Comparison of ENCODE assay signal across 10 cellular contexts in genomic region chr12:62799766-62800406, GRCh38.
DNase-seq lines count a peak whose midpoint lies in the region; ATAC-seq and TF ChIP-seq lines count a peak whose summit lies in the region.
"Had no signal": no experiment of that assay in that cellular context is flagged by ENCODE, and none has a peak within 500 bp of the region (broad histone marks: within the 10 kb centered on the region; RNA-seq: fewer than 3 reads in every experiment).

No MANE protein-coding gene starts in this region.

- DNase-seq in PC-9 (peak in 1 of 2 experiments; percentile 66), NCI-H146 treated with DMSO at 0.1 percent for 48 hours (lab: John Stamatoyannopoulos, UW; ENCODE audit: unreplicated experiment) (no peak)
- no peak for DNase-seq in activated naive CD8-positive, alpha-beta T cell treated with anti-CD3 and anti-CD28 coated beads for 36 hours
- DNase-seq in activated T-helper 2 cell treated with anti-CD3 and anti-CD28 coated beads, Interferon-gamma antibody, Interleukin-2, Interleukin-4, amounts not matched to agents 10 μg/mL and 5 μg/mL and 100 μg/mL, durations not matched to agents 14 hours and 24 hours and 36 hours (ENCODE audit: low spot score), result no peak
- DNase-seq in activated CD4-positive, alpha-beta T cell treated with anti-CD3 and anti-CD28 coated beads for 1 hour, result no peak
- DNase-seq: activated B cell treated with CpG ODN at 0.5 μM for 24 hours had no signal

- peaks cover 13% of the 10 kb centered on the region for H3K4me1 ChIP-seq in PC-9 (replicated peaks; ENCODE audit: insufficient read depth)

- H3K9me3 ChIP-seq in PC-9 (ENCODE audit: insufficient read depth, low read depth), result no peaks in the 10 kb centered on the region
- H3K9me3 ChIP-seq: thoracic aorta had no signal

- POLR2A ChIA-PET in PC-9 (lab: Charles Lee; ENCODE audit: unreplicated experiment), result interaction anchor here (0.6 kb wide), 1 partner anchor 12 kb away, joined by 5 read pairs; no protein-coding TSS in a partner anchor

- BruUV-seq in PC-9 (replicated peaks; lab: Mats Ljungman, UMichigan), result no TSS peak

- H3K36me3 ChIP-seq in PC-9 (ENCODE audit: low read depth), result no peaks in the 10 kb centered on the region
- H3K36me3 ChIP-seq: thoracic aorta had no signal

- no peaks in the 10 kb centered on the region for H3K9me2 ChIP-seq in PC-9 (ENCODE audit: insufficient read depth)

- peak overlapping the region; percentile 18; the same call in 1 of the 2 replicates for H3K4me2 ChIP-seq in PC-9

- no peaks in the 10 kb centered on the region for H3K79me2 ChIP-seq in PC-9 (ENCODE audit: low read depth)

- intact Hi-C loops in PC-9 (cut with micrococcal nuclease; ENCODE audit: unreplicated experiment), result loop anchor here (1.0 kb wide), 3 partner anchors 218 to 362 kb away; no protein-coding TSS in a partner anchor
- intact Hi-C loops in activated T-helper 2 cell treated with anti-CD3 and anti-CD28 coated beads, Interferon-gamma antibody, Interleukin-2, Interleukin-4, amounts not matched to agents 10 μg/mL and 5 μg/mL and 100 μg/mL, durations not matched to agents 14 hours and 24 hours and 36 hours (cut with micrococcal nuclease), result no loop called here

- H3K4me3 ChIP-seq in PC-9, result no peak overlapping the region
- H3K4me3 ChIP-seq: thoracic aorta had no signal

- TF ChIP-seq CTCF in C4-2B (conservative IDR thresholded peaks at IDR 0.05) (no peak), PC-9 (conservative IDR thresholded peaks at IDR 0.05) (no peak)

- H3K27me3 ChIP-seq in PC-9 (ENCODE audit: insufficient read depth, low read depth), result no peaks in the 10 kb centered on the region

- H3K27ac Mint-ChIP-seq in activated naive CD8-positive, alpha-beta T cell treated with anti-CD3 and anti-CD28 coated beads for 36 hours, result no peak overlapping the region
- no peak overlapping the region for H3K27ac Mint-ChIP-seq in activated T-helper 2 cell treated with anti-CD3 and anti-CD28 coated beads, Interferon-gamma antibody, Interleukin-2, Interleukin-4, amounts not matched to agents 10 μg/mL and 5 μg/mL and 100 μg/mL, durations not matched to agents 14 hours and 24 hours and 36 hours
- H3K27ac Mint-ChIP-seq: activated B cell treated with CpG ODN at 0.5 μM for 24 hours had no signal

- no peaks in the 10 kb centered on the region for H3K27me3 Mint-ChIP-seq in activated naive CD8-positive, alpha-beta T cell treated with anti-CD3 and anti-CD28 coated beads for 36 hours
- peaks cover 27% of the 10 kb centered on the region for H3K27me3 Mint-ChIP-seq in activated T-helper 2 cell treated with anti-CD3 and anti-CD28 coated beads, Interferon-gamma antibody, Interleukin-2, Interleukin-4, amounts not matched to agents 10 μg/mL and 5 μg/mL and 100 μg/mL, durations not matched to agents 14 hours and 24 hours and 36 hours (ENCODE audit: low read depth)

- no peaks in the 10 kb centered on the region for H4K20me1 ChIP-seq in PC-9 (ENCODE audit: insufficient read depth)

- no peak overlapping the region for H3K4me3 Mint-ChIP-seq in activated naive CD8-positive, alpha-beta T cell treated with anti-CD3 and anti-CD28 coated beads for 36 hours
- H3K4me3 Mint-ChIP-seq in activated T-helper 2 cell treated with anti-CD3 and anti-CD28 coated beads, Interferon-gamma antibody, Interleukin-2, Interleukin-4, amounts not matched to agents 10 μg/mL and 5 μg/mL and 100 μg/mL, durations not matched to agents 14 hours and 24 hours and 36 hours (ENCODE audit: low read depth), result no peak overlapping the region
- H3K4me3 Mint-ChIP-seq: activated B cell treated with CpG ODN at 0.5 μM for 24 hours had no signal

- no peaks in the 10 kb centered on the region for H3K9me3 Mint-ChIP-seq in activated naive CD8-positive, alpha-beta T cell treated with anti-CD3 and anti-CD28 coated beads for 36 hours
- no peaks in the 10 kb centered on the region for H3K9me3 Mint-ChIP-seq in activated T-helper 2 cell treated with anti-CD3 and anti-CD28 coated beads, Interferon-gamma antibody, Interleukin-2, Interleukin-4, amounts not matched to agents 10 μg/mL and 5 μg/mL and 100 μg/mL, durations not matched to agents 14 hours and 24 hours and 36 hours
- H3K9me3 Mint-ChIP-seq: activated B cell treated with CpG ODN at 0.5 μM for 24 hours had no signal

- ATAC-seq in GM19025 (IDR thresholded peaks at IDR 0.05; ENCODE audit: low read depth, unreplicated experiment), result peak; percentile 42
- peak; percentile 76 for ATAC-seq in HG02884 (IDR thresholded peaks at IDR 0.05; ENCODE audit: unreplicated experiment)

- H3F3A ChIP-seq in PC-9 (ENCODE audit: insufficient read depth, low read depth), result peaks cover 12% of the 10 kb centered on the region

- H3K27ac ChIP-seq in C4-2B, result peak overlapping the region; percentile 35
- peak overlapping the region; percentile 27 for H3K27ac ChIP-seq in PC-9
- H3K27ac ChIP-seq: thoracic aorta had no signal

- H3K4me1 Mint-ChIP-seq in activated naive CD8-positive, alpha-beta T cell treated with anti-CD3 and anti-CD28 coated beads for 36 hours, result peaks cover 3% of the 10 kb centered on the region
- H3K4me1 Mint-ChIP-seq in activated T-helper 2 cell treated with anti-CD3 and anti-CD28 coated beads, Interferon-gamma antibody, Interleukin-2, Interleukin-4, amounts not matched to agents 10 μg/mL and 5 μg/mL and 100 μg/mL, durations not matched to agents 14 hours and 24 hours and 36 hours (ENCODE audit: low read depth), result no peaks in the 10 kb centered on the region

- CTCF ChIA-PET in PC-9 (lab: Charles Lee), result interaction anchor here (0.6 to 1.2 kb wide), 4 partner anchors 269 to 1026 kb away, joined by 3 to 5 read pairs (median 4); no protein-coding TSS in a partner anchor

- no peaks in the 10 kb centered on the region for H3K36me3 Mint-ChIP-seq in activated naive CD8-positive, alpha-beta T cell treated with anti-CD3 and anti-CD28 coated beads for 36 hours
- H3K36me3 Mint-ChIP-seq in activated T-helper 2 cell treated with anti-CD3 and anti-CD28 coated beads, Interferon-gamma antibody, Interleukin-2, Interleukin-4, amounts not matched to agents 10 μg/mL and 5 μg/mL and 100 μg/mL, durations not matched to agents 14 hours and 24 hours and 36 hours (ENCODE audit: low read depth), result no peaks in the 10 kb centered on the region

- no peak overlapping the region for H2AFZ ChIP-seq in PC-9
